In the genomic region with DNA sequence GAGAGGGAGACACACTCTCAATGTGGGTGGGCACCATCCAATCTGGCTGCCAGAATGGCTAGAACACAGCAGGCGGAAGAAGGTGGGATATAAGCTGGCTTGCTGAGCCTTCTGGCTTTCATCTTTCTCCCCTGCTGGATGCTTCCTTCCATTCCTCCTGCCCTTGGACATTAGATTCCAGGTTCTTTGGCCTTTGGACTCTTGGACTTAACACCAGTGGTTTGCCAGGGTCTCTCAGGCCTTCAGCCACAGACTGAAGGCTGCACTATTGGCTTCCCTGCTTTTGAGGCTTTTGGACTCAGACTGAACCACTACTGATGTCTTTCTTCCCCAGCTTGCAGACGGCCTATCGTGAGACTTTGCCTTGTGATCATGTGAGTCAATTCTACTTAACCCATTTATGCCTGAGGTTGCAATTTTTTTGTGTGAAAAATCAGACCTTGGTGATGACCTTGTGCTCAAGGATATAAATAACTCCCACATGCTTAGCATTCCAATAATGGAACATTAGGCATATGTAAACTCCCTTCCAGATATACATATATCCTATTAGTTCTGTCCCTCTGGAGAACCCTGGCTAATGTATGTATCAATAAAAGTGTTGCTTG, we compare ENCODE assay signal across 3 cellular contexts.
A peak's percentile ranks its signal among the peaks of the same experiment; 100 is the strongest.
TF ChIP-seq lines count a peak whose summit lies in the region.

No MANE protein-coding gene starts in this region.

TF ChIP-seq in A549, 52 proteins besides CTCF, POLR2A, EP300 and RAD21:
- no peak for TF ChIP-seq SREBF2 (IDR thresholded peaks at IDR 0.05)
- peak; percentile 41 for TF ChIP-seq MAFK (IDR thresholded peaks at IDR 0.05; ENCODE audit: partially characterized antibody)
- TF ChIP-seq, protein P1, sequence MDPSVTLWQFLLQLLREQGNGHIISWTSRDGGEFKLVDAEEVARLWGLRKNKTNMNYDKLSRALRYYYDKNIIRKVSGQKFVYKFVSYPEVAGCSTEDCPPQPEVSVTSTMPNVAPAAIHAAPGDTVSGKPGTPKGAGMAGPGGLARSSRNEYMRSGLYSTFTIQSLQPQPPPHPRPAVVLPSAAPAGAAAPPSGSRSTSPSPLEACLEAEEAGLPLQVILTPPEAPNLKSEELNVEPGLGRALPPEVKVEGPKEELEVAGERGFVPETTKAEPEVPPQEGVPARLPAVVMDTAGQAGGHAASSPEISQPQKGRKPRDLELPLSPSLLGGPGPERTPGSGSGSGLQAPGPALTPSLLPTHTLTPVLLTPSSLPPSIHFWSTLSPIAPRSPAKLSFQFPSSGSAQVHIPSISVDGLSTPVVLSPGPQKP (IDR thresholded peaks at IDR 0.05; ENCODE audit: low read depth, low read length), result no peak

TF ChIP-seq in K562, 482 proteins besides CTCF, POLR2A, EP300 and RAD21:
- TF ChIP-seq C11orf30 (IDR thresholded peaks at IDR 0.05; ENCODE audit: low read depth), result peak; percentile 52
- peak; percentile 54 for TF ChIP-seq ZNF316 (IDR thresholded peaks at IDR 0.05)
- TF ChIP-seq HMG20B (CRISPR knock-in tag; IDR thresholded peaks at IDR 0.05), result no peak

TF ChIP-seq in HEK293T, 16 proteins besides CTCF, POLR2A, EP300 and RAD21 (continued from another document):
- TF ChIP-seq TARDBP (IDR thresholded peaks at IDR 0.05), result no peak
- TF ChIP-seq CTBP1 (IDR thresholded peaks at IDR 0.05; ENCODE audit: borderline replicate concordance), result no peak
- no peak for TF ChIP-seq FOXM1 (IDR thresholded peaks at IDR 0.05; ENCODE audit: borderline replicate concordance)
- no peak for TF ChIP-seq L3MBTL2 (conservative IDR thresholded peaks at IDR 0.05)
- no peak for TF ChIP-seq FOXK2 (IDR thresholded peaks at IDR 0.05)
- TF ChIP-seq BHLHE40 (IDR thresholded peaks at IDR 0.05; ENCODE audit: borderline replicate concordance), result no peak
- no peak for TF ChIP-seq SP1 (IDR thresholded peaks at IDR 0.05)
- TF ChIP-seq ELF4 (IDR thresholded peaks at IDR 0.05), result no peak
- no peak for TF ChIP-seq ZNF384 (IDR thresholded peaks at IDR 0.05)
